In genomic region chr14:103846008-103846568, GRCh38 we compare ENCODE assay signal across 9 cellular contexts. TPM values are rescaled to one million over a fixed set of nuclear protein-coding genes. Genes with fewer than 3 reads are reported as not detected.
DNase-seq lines count a peak whose midpoint lies in the region; ATAC-seq and TF ChIP-seq lines count a peak whose summit lies in the region.
"Had no signal": no experiment of that assay in that cellular context is flagged by ENCODE, and none has a peak within 500 bp of the region (broad histone marks: within the 10 kb centered on the region; RNA-seq: fewer than 3 reads in every experiment).

No MANE protein-coding gene starts in this region.

- intact Hi-C loops in adrenal gland (cut with DNase I) = loop anchor here in 1 of 2 donors (5.0 kb wide), 1 partner anchor 34 kb away; no protein-coding TSS in a partner anchor

- H3K4me1 Mint-ChIP-seq in activated CD8-positive, alpha-beta memory T cell treated with anti-CD3 and anti-CD28 coated beads, Interleukin-2, amount 10 ng/mL, durations not matched to agents 7 days and 5 days = peaks cover 13% of the 10 kb centered on the region

- H3K4me1 ChIP-seq in adrenal gland (replicated peaks in 1 of 2) = peaks cover 16 to 28% of the 10 kb centered on the region in 2 donors
- peaks cover 8 to 21% (median 15%) of the 10 kb centered on the region in 4 donors for H3K4me1 ChIP-seq in liver (ENCODE audit: control insufficient read depth in 4 of 4, insufficient read depth in 4 of 4, low read length in 3 of 4)
- peaks cover 15% of the 10 kb centered on the region for H3K4me1 ChIP-seq in thymus (ENCODE audit: control insufficient read depth, insufficient read depth, low read length)

- peaks cover 4% of the 10 kb centered on the region for H3K36me3 Mint-ChIP-seq in activated CD8-positive, alpha-beta memory T cell treated with anti-CD3 and anti-CD28 coated beads, Interleukin-2, amount 10 ng/mL, durations not matched to agents 7 days and 5 days

- H3K27ac ChIP-seq in adrenal gland (peak overlapping the region in 1 of 5 donors; percentile 98), liver (ENCODE audit: low read depth in 1 of 2, low read length in 2 of 2) (no peak overlapping the region), thymus (ENCODE audit: low read depth) (no peak overlapping the region)

- H3K27me3 ChIP-seq in adrenal gland (no peaks in the 10 kb centered on the region), liver (ENCODE audit: control insufficient read depth in 4 of 4, insufficient read depth in 4 of 4, low read length in 3 of 4) (no peaks in the 10 kb centered on the region), thymus (ENCODE audit: control insufficient read depth, insufficient read depth) (peaks cover 45% of the 10 kb centered on the region)

- H3K9ac ChIP-seq in liver (ENCODE audit: low read depth in 1 of 2, low read length in 2 of 2) = peak overlapping the region; percentile 10 to 35

- DNase-seq in activated CD8-positive, alpha-beta memory T cell treated with anti-CD3 and anti-CD28 coated beads, Interleukin-2, amount 10 ng/mL, durations not matched to agents 7 days and 5 days = no peak
- no peak for DNase-seq in activated CD8-positive, alpha-beta memory T cell treated with anti-CD3 and anti-CD28 coated beads, Interleukin-2, amount 50 U/mL, for 4 hours
- DNase-seq in adrenal gland (no peak), NOMO-1 treated with dmso at 0.1 percent for 144 hours (lab: John Stamatoyannopoulos, UW; ENCODE audit: unreplicated experiment) (no peak), cortex of kidney (lab: John Stamatoyannopoulos, UW) (no peak), amniotic stem cell (lab: John Stamatoyannopoulos, UW) (no peak)
- DNase-seq: DMS 273 treated with DMSO at 0.1 percent for 48 hours had no signal

- H3K4me3 ChIP-seq in adrenal gland (peak overlapping the region in 3 of 4 donors; percentile 1 to 99 (median 33)), liver (ENCODE audit: low read depth in 1 of 3, low read length in 3 of 3) (peak overlapping the region; percentile 77 to 99 (median 80)), thymus (ENCODE audit: low read length) (peak overlapping the region; percentile 82)

- H3K4me3 Mint-ChIP-seq in activated CD8-positive, alpha-beta memory T cell treated with anti-CD3 and anti-CD28 coated beads, Interleukin-2, amount 10 ng/mL, durations not matched to agents 7 days and 5 days = peak overlapping the region; percentile 78

- peak overlapping the region; percentile 52 for H3K27ac Mint-ChIP-seq in activated CD8-positive, alpha-beta memory T cell treated with anti-CD3 and anti-CD28 coated beads, Interleukin-2, amount 10 ng/mL, durations not matched to agents 7 days and 5 days

- ATAC-seq in activated CD8-positive, alpha-beta memory T cell treated with anti-CD3 and anti-CD28 coated beads, Interleukin-2, amount 10 ng/mL, durations not matched to agents 7 days and 5 days = no peak

- TF ChIP-seq CTCF in adrenal gland (IDR thresholded peaks at IDR 0.05) (no peak), liver (IDR thresholded peaks at IDR 0.05; ENCODE audit: low read depth, low read length, missing input control) (no peak)

- CTCF ChIA-PET in activated CD8-positive, alpha-beta memory T cell treated with anti-CD3 and anti-CD28 coated beads, Interleukin-2, amount 10 ng/mL, durations not matched to agents 7 days and 5 days (lab: Charles Lee) = interaction anchor here (0.6 kb wide), 1 partner anchor 31 kb away, joined by 3 read pairs; no protein-coding TSS in a partner anchor

- no peak for TF ChIP-seq RAD21 in liver (IDR thresholded peaks at IDR 0.05)

- peaks cover 18% of the 10 kb centered on the region for H3K27me3 Mint-ChIP-seq in activated CD8-positive, alpha-beta memory T cell treated with anti-CD3 and anti-CD28 coated beads, Interleukin-2, amount 10 ng/mL, durations not matched to agents 7 days and 5 days

- WGBS in adrenal gland, 4 donors = 26 to 36% (median 35%) methylated on average over 9 of the region's 9 CpGs
- 49% methylated on average over 9 of the region's 9 CpGs for WGBS in liver
- WGBS in thymus = 49% methylated on average over 9 of the region's 9 CpGs

- no peaks in the 10 kb centered on the region for H3K36me3 ChIP-seq in adrenal gland (replicated peaks in 1 of 2)
- no peaks in the 10 kb centered on the region for H3K36me3 ChIP-seq in liver (ENCODE audit: control insufficient read depth in 4 of 4, insufficient read depth in 3 of 4, low read depth in 1 of 4, low read length in 3 of 4)
- no peaks in the 10 kb centered on the region for H3K36me3 ChIP-seq in thymus (ENCODE audit: control insufficient read depth, insufficient read depth)

- H3K9me3 ChIP-seq in adrenal gland (replicated peaks in 1 of 3) = no peaks in the 10 kb centered on the region
- H3K9me3 ChIP-seq in liver (ENCODE audit: control insufficient read depth in 4 of 4, low read length in 3 of 4) = no peaks in the 10 kb centered on the region
- H3K9me3 ChIP-seq in thymus (ENCODE audit: control insufficient read depth) = no peaks in the 10 kb centered on the region

- no peak for TF ChIP-seq POLR2A in adrenal gland (IDR thresholded peaks at IDR 0.05)

- no peaks in the 10 kb centered on the region for H3K9me3 Mint-ChIP-seq in activated CD8-positive, alpha-beta memory T cell treated with anti-CD3 and anti-CD28 coated beads, Interleukin-2, amount 10 ng/mL, durations not matched to agents 7 days and 5 days (ENCODE audit: low read depth)

TF ChIP-seq in liver, 16 proteins besides CTCF, POLR2A, EP300 and RAD21:
- no peak for TF ChIP-seq REST (IDR thresholded peaks at IDR 0.05)
- no peak for TF ChIP-seq JUND (IDR thresholded peaks at IDR 0.05)
- no peak for TF ChIP-seq GABPA (IDR thresholded peaks at IDR 0.05 in 1 of 2, conservative IDR thresholded peaks at IDR 0.05 in 1 of 2)
- no peak for TF ChIP-seq YY1 (IDR thresholded peaks at IDR 0.05)
- TF ChIP-seq NR2F2 (IDR thresholded peaks at IDR 0.05) = no peak
- TF ChIP-seq ZBTB33 (IDR thresholded peaks at IDR 0.05) = no peak
- no peak for TF ChIP-seq SP1 (IDR thresholded peaks at IDR 0.05)

RNA-seq across cellular contexts. Expression of gene PPP1R13B, which starts 1.3 kb away (rescaled TPM):
- total RNA-seq in activated CD8-positive, alpha-beta memory T cell treated with anti-CD3 and anti-CD28 coated beads, Interleukin-2, amount 10 ng/mL, durations not matched to agents 7 days and 5 days = 10 to 100 TPM in 1 of 2 experiments, 1 to 10 TPM in 1; 8.6 to 11.7 TPM
- total RNA-seq in adrenal gland (10 to 100 TPM in 7 of 8 donors, 1 to 10 TPM in 1; 9.6 to 42.4 (median 22.6) TPM), liver (10 to 100 TPM in 1 of 2 donors, 1 to 10 TPM in 1; 3.2 to 15.1 TPM)
- polyA plus RNA-seq in adrenal gland (10 to 100 TPM; 14.6 to 24.8 (median 17.0) TPM), liver (1 to 10 TPM; 4.1 to 6.1 TPM), thymus (7.4 TPM)
